ENCODE assay signal across 24 cellular contexts in the genomic region with DNA sequence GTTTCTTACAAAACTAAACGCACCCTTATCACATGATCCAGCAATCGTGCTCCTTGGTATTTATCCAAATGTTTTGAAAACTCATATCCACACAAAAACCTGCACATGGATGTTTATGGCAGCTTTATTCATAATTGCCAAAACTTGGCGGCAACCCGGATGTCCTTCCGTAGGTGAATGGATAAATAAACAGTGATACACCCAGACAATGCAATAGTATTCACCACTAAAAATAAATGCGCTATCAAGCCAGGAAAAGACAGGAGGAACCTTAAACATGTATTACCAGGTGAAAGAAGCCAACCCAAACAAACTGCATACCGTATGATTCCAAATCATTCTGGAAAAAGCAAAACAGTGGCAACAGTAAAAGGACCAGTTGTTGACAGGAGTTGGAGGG. TPM values are rescaled to one million over a fixed set of nuclear protein-coding genes. Genes with fewer than 3 reads are reported as not detected.
DNase-seq lines count a peak whose midpoint lies in the region; ATAC-seq and TF ChIP-seq lines count a peak whose summit lies in the region.
"Had no signal": no experiment of that assay in that cellular context is flagged by ENCODE, and none has a peak within 500 bp of the region (broad histone marks: within the 10 kb centered on the region; RNA-seq: fewer than 3 reads in every experiment).

No MANE protein-coding gene starts in this region.

- no peaks in the 10 kb centered on the region for H3K9me3 ChIP-seq in CD4-positive, alpha-beta T cell (ENCODE audit: control insufficient read depth, low read length)
- H3K9me3 ChIP-seq in Panc1 (ENCODE audit: control insufficient read depth, insufficient read depth, low read depth, low read length) = no peaks in the 10 kb centered on the region
- H3K9me3 ChIP-seq in WERI-Rb-1 (ENCODE audit: severe bottlenecking) = no peaks in the 10 kb centered on the region
- H3K9me3 ChIP-seq: spleen, tibial nerve had no signal

- no peak for ATAC-seq in CD4-positive, alpha-beta T cell (ENCODE audit: poor library complexity)
- no peak for ATAC-seq in Panc1
- ATAC-seq: activated T-cell treated with anti-CD3 and anti-CD28 coated beads, Interleukin-2, amount 50 U/mL, for 4 hours; effector memory CD8-positive, alpha-beta T cell; stimulated activated naive CD8-positive, alpha-beta T cell treated with anti-CD3 and anti-CD28 coated beads, Interleukin-15, amount 100 ng/mL, for 72 hours had no signal

- H3K27me3 Mint-ChIP-seq in CD4-positive, alpha-beta T cell = no peaks in the 10 kb centered on the region
- peaks cover 10% of the 10 kb centered on the region for H3K27me3 Mint-ChIP-seq in HFFc6 (ENCODE audit: insufficient read depth)
- H3K27me3 Mint-ChIP-seq: activated B cell treated with CpG ODN at 0.5 μM for 24 hours; effector memory CD8-positive, alpha-beta T cell; stimulated activated naive CD8-positive, alpha-beta T cell treated with anti-CD3 and anti-CD28 coated beads, Interleukin-15, amount 100 ng/mL, for 72 hours had no signal

- intact Hi-C loops in CD4-positive, alpha-beta T cell (cut with DNase I, micrococcal nuclease) = no loop called here
- intact Hi-C loops in Panc1 (cut with micrococcal nuclease; ENCODE audit: unreplicated experiment) = no loop called here

- no peaks in the 10 kb centered on the region for H3K27me3 ChIP-seq in CD4-positive, alpha-beta T cell (ENCODE audit: control insufficient read depth, insufficient read depth, low read length)
- H3K27me3 ChIP-seq in Panc1 (ENCODE audit: control insufficient read depth, insufficient read depth, low read length) = no peaks in the 10 kb centered on the region
- H3K27me3 ChIP-seq in WERI-Rb-1 (ENCODE audit: insufficient read depth, low read depth, severe bottlenecking) = no peaks in the 10 kb centered on the region
- H3K27me3 ChIP-seq: spleen had no signal

- H3K4me3 Mint-ChIP-seq in CD4-positive, alpha-beta T cell = no peak overlapping the region
- no peak overlapping the region for H3K4me3 Mint-ChIP-seq in HFFc6
- H3K4me3 Mint-ChIP-seq: activated B cell treated with CpG ODN at 0.5 μM for 24 hours; activated T-cell treated with anti-CD3 and anti-CD28 coated beads, Interleukin-2, amount 50 U/mL, for 4 hours; effector memory CD8-positive, alpha-beta T cell had no signal

- CTCF ChIA-PET in CD4-positive, alpha-beta T cell (lab: Charles Lee) = no interaction called here
- CTCF ChIA-PET in Panc1 (lab: Charles Lee) = no interaction called here

- H3K27ac ChIP-seq in C4-2B (peak overlapping the region; percentile 54), Panc1 (ENCODE audit: low read length) (no peak overlapping the region), WERI-Rb-1 (no peak overlapping the region)
- no peak overlapping the region for H3K27ac ChIP-seq in CD4-positive, alpha-beta T cell (ENCODE audit: low read depth, low read length)
- H3K27ac ChIP-seq: tibial nerve had no signal

- H3K9me3 Mint-ChIP-seq in CD4-positive, alpha-beta T cell = no peaks in the 10 kb centered on the region
- H3K9me3 Mint-ChIP-seq in HFFc6 = no peaks in the 10 kb centered on the region
- H3K9me3 Mint-ChIP-seq: activated B cell treated with CpG ODN at 0.5 μM for 24 hours; activated T-cell treated with anti-CD3 and anti-CD28 coated beads, Interleukin-2, amount 50 U/mL, for 4 hours; effector memory CD8-positive, alpha-beta T cell; stimulated activated naive CD8-positive, alpha-beta T cell treated with anti-CD3 and anti-CD28 coated beads, Interleukin-15, amount 100 ng/mL, for 72 hours had no signal

- H3K4me3 ChIP-seq in Panc1 (ENCODE audit: low read depth in 2 of 2, low read length in 2 of 2) (no peak overlapping the region), WERI-Rb-1 (ENCODE audit: low read depth, low read length) (no peak overlapping the region)
- H3K4me3 ChIP-seq: spleen, tibial nerve had no signal

- peaks cover 5% of the 10 kb centered on the region; the same call in 1 of the 2 replicates for H3K4me1 ChIP-seq in Panc1 (ENCODE audit: control insufficient read depth, insufficient read depth, low read length)

- no peak for DNase-seq in CD4-positive, alpha-beta T cell
- DNase-seq in Panc1 (ENCODE audit: low read depth, low spot score) (no peak), dermis microvascular lymphatic vessel endothelial cell (ENCODE audit: low read depth in 2 of 2) (peak; percentile 27 to 43), WERI-Rb-1 (no peak), HFFc6 (no peak), RPMI8226 (no peak)
- DNase-seq in effector CD4-positive, alpha-beta T cell = no peak
- DNase-seq: activated B cell treated with CpG ODN at 0.5 μM for 24 hours; cerebellar nuclear complex; effector memory CD8-positive, alpha-beta T cell; EL; mammary epithelial cell; NCI-H1092 treated with DMSO at 0.1 percent for 48 hours; NCI-H1930; nucleus accumbens; retina; spleen; stimulated activated naive CD8-positive, alpha-beta T cell treated with anti-CD3 and anti-CD28 coated beads, Interleukin-15, amount 100 ng/mL, for 72 hours had no signal

- peaks cover 80% of the 10 kb centered on the region for H3K4me1 Mint-ChIP-seq in CD4-positive, alpha-beta T cell (ENCODE audit: low read depth)
- peaks cover 2% of the 10 kb centered on the region for H3K4me1 Mint-ChIP-seq in HFFc6 (ENCODE audit: low read depth)

- H3K36me3 Mint-ChIP-seq in CD4-positive, alpha-beta T cell (ENCODE audit: low read depth) = peaks cover 54% of the 10 kb centered on the region
- H3K36me3 Mint-ChIP-seq in HFFc6 (ENCODE audit: low read depth) = no peaks in the 10 kb centered on the region

- TSS peak; percentile 62 for BruUV-seq in Panc1 (replicated peaks; lab: Mats Ljungman, UMichigan)

- H3K27ac Mint-ChIP-seq in CD4-positive, alpha-beta T cell = peak overlapping the region; percentile 100
- H3K27ac Mint-ChIP-seq in HFFc6 = no peak overlapping the region
- H3K27ac Mint-ChIP-seq: activated B cell treated with CpG ODN at 0.5 μM for 24 hours had no signal

- in situ Hi-C loops in Panc1 (cut with HindIII; ENCODE audit: low pct_unique_long_range_greater_than_20kb, low sequenced_read_pairs) = no loop called here

- POLR2A ChIA-PET in CD4-positive, alpha-beta T cell (lab: Charles Lee) = no interaction called here
- POLR2A ChIA-PET in Panc1 (lab: Charles Lee) = interaction anchor here (0.7 kb wide), 1 partner anchor 331 kb away, joined by 5 read pairs; no protein-coding TSS in a partner anchor

- H3K36me3 ChIP-seq in Panc1 (ENCODE audit: control insufficient read depth, insufficient read depth, low read length) (no peaks in the 10 kb centered on the region; the same call in 1 of the 2 replicates), WERI-Rb-1 (peaks cover 8% of the 10 kb centered on the region; the same call in 1 of the 2 replicates)
- H3K36me3 ChIP-seq: tibial nerve had no signal

- TF ChIP-seq CTCF in C4-2B (conservative IDR thresholded peaks at IDR 0.05) (no peak), Panc1 (IDR thresholded peaks at IDR 0.05) (no peak), WERI-Rb-1 (IDR thresholded peaks at IDR 0.05; ENCODE audit: low read depth, low read length) (no peak), HFFc6 (IDR thresholded peaks at IDR 0.05) (no peak)
- no peak for TF ChIP-seq CTCF in CD4-positive, alpha-beta T cell (IDR thresholded peaks at IDR 0.05)

RNA-seq across cellular contexts. Expression of gene SPATA32, which starts 10.0 kb away (rescaled TPM):
- under 1 TPM; 0.20 to 0.27 TPM for total RNA-seq in CD4-positive, alpha-beta T cell
- total RNA-seq in Panc1 (2021; ENCODE audit: unreplicated experiment) = 0.26 TPM
- polyA plus RNA-seq in Panc1 (2012; ENCODE audit: insufficient read length) = 0.17 TPM
- not detected in 2 replicates for total RNA-seq in dermis microvascular lymphatic vessel endothelial cell
- under 1 TPM in 1 of 6 experiments, not detected in 5; 0.11 TPM for total RNA-seq in HFFc6 (2021; fragmentation: NEBNext Ultra II Directional; extraction: Animal tissue kit (Norgen Biotek cat#: 25700))
- total RNA-seq: H1, NCI-H460, tibial nerve had no signal
- polyA plus RNA-seq: keratinocyte, mammary epithelial cell had no signal

RNA-seq across cellular contexts. Expression of gene FMNL1, which starts 30.2 kb away (rescaled TPM):
- total RNA-seq in CD4-positive, alpha-beta T cell = 100 to 1,000 TPM; 378 to 387 TPM
- total RNA-seq in Panc1 (2021; ENCODE audit: unreplicated experiment) (20.0 TPM), dermis microvascular lymphatic vessel endothelial cell (2.6 and 2.9 TPM in 2 replicates)
- polyA plus RNA-seq in Panc1 (2012; ENCODE audit: insufficient read length) = 23.8 TPM
- 1 to 10 TPM; 1.6 to 8.0 (median 6.0) TPM for total RNA-seq in HFFc6 (2021; fragmentation: NEBNext Ultra II Directional; extraction: Animal tissue kit (Norgen Biotek cat#: 25700))

Comparison
In these comparisons a context has a peak if more than half of its experiments do, and no peak if none do; other contexts are left out.
1. DNase-seq: peak in dermis microvascular lymphatic vessel endothelial cell (2 of 2); none in CD4-positive, alpha-beta T cell (0 of 10), Panc1 (single experiment), WERI-Rb-1 (single experiment), HFFc6 (single experiment), effector CD4-positive, alpha-beta T cell (single experiment) and RPMI8226 (single experiment).
2. RNA of gene FMNL1, which starts 30.2 kb away (total RNA-seq): 378 to 387 TPM in CD4-positive, alpha-beta T cell; 20.0 TPM in Panc1 (single experiment), 1.6 to 8.0 TPM in HFFc6 and 2.6 to 2.9 TPM in dermis microvascular lymphatic vessel endothelial cell; every median in the first group is over 10 times any median in the second.